19 cellular contexts compared by ENCODE assay signal in genomic region chr2:15983496-15983895, GRCh38. TPM values are rescaled to one million over a fixed set of nuclear protein-coding genes. Genes with fewer than 3 reads are reported as not detected.
DNase-seq lines count a peak whose midpoint lies in the region; ATAC-seq and TF ChIP-seq lines count a peak whose summit lies in the region.
"Had no signal": no experiment of that assay in that cellular context is flagged by ENCODE, and none has a peak within 500 bp of the region (broad histone marks: within the 10 kb centered on the region; RNA-seq: fewer than 3 reads in every experiment).

No MANE protein-coding gene starts in this region.

- no peak for ATAC-seq in SK-N-SH treated with all-trans-retinoic acid at 6 μM for 48 hours

- H3K27me3 ChIP-seq in BLaER1: no peaks in the 10 kb centered on the region

- no peak overlapping the region for H3K9ac ChIP-seq in BLaER1
- H3K9ac ChIP-seq: KMS-11 had no signal

- H3K4me3 ChIP-seq in BLaER1: no peak overlapping the region
- H3K4me3 ChIP-seq: PC-9 had no signal

- no peaks in the 10 kb centered on the region for H4K20me1 ChIP-seq in BLaER1

- H3K4me2 ChIP-seq in BLaER1: peak overlapping the region; percentile 83
- H3K4me2 ChIP-seq: KMS-11, PC-9 had no signal

- no peaks in the 10 kb centered on the region for H3K36me3 ChIP-seq in BLaER1

- no peaks in the 10 kb centered on the region for H3K9me3 Mint-ChIP-seq in mesothelial cell of epicardium
- H3K9me3 Mint-ChIP-seq in nephron progenitor cell: peaks cover 4% of the 10 kb centered on the region
- H3K9me3 Mint-ChIP-seq: CD14-positive monocyte had no signal

- DNase-seq in NCI-H524 (lab: John Stamatoyannopoulos, UW) (peak; percentile 78 to 88), mesothelial cell of epicardium (ENCODE audit: low spot score in 2 of 2, unreplicated experiment in 2 of 2) (no peak), NCI-H2107 (lab: John Stamatoyannopoulos, UW) (no peak), nephron progenitor cell (no peak)
- no peak for DNase-seq in stimulated activated CD4-positive, alpha-beta T cell treated with anti-CD3 and anti-CD28 coated beads, Interleukin-4, amount 100 ng/mL, for 24 hours
- DNase-seq: DMS79, NCI-H2029 treated with DMSO at 0.1 percent for 48 hours, NCI-H510A, PC-9, SW 1271 had no signal

- H3K9me3 ChIP-seq in BLaER1: no peaks in the 10 kb centered on the region

- no peak for TF ChIP-seq CTCF in mesothelial cell of epicardium (IDR thresholded peaks at IDR 0.05; ENCODE audit: unreplicated experiment)
- no peak for TF ChIP-seq CTCF in nephron progenitor cell (IDR thresholded peaks at IDR 0.05)

- H3K36me3 Mint-ChIP-seq in mesothelial cell of epicardium: no peaks in the 10 kb centered on the region
- no peaks in the 10 kb centered on the region for H3K36me3 Mint-ChIP-seq in nephron progenitor cell (ENCODE audit: low read depth)
- H3K36me3 Mint-ChIP-seq: CD14-positive monocyte had no signal

- H3K4me1 Mint-ChIP-seq in mesothelial cell of epicardium: peaks cover 19% of the 10 kb centered on the region
- H3K4me1 Mint-ChIP-seq in nephron progenitor cell: peaks cover 45% of the 10 kb centered on the region
- H3K4me1 Mint-ChIP-seq: CD14-positive monocyte had no signal

- H3K4me3 Mint-ChIP-seq in mesothelial cell of epicardium (no peak overlapping the region), nephron progenitor cell (no peak overlapping the region)
- H3K4me3 Mint-ChIP-seq: CD14-positive monocyte had no signal

- 0 out of 2 replicates have a peak overlapping the region, but pooled peaks have one; percentile 13 for H3K27ac ChIP-seq in BLaER1
- H3K27ac ChIP-seq in cingulate gyrus (ENCODE audit: low read depth, low read length): peak overlapping the region; percentile 95
- H3K27ac ChIP-seq: HL-60, KMS-11, PC-9, RWPE1 had no signal

- H3K27ac Mint-ChIP-seq in mesothelial cell of epicardium: peak overlapping the region; percentile 40
- H3K27ac Mint-ChIP-seq in nephron progenitor cell: no peak overlapping the region

- peaks cover 55% of the 10 kb centered on the region for H3K4me1 ChIP-seq in BLaER1

- H3K27me3 Mint-ChIP-seq in mesothelial cell of epicardium (ENCODE audit: low read depth): no peaks in the 10 kb centered on the region
- H3K27me3 Mint-ChIP-seq in nephron progenitor cell (ENCODE audit: low read depth, poor library complexity): peaks cover 4% of the 10 kb centered on the region

TF ChIP-seq in SK-N-SH treated with all-trans-retinoic acid at 6 μM for 48 hours, 23 proteins besides CTCF, POLR2A, EP300 and RAD21:
- TF ChIP-seq GLIS3 (CRISPR knock-in tag; IDR thresholded peaks at IDR 0.05) (no peak), BACH2 (CRISPR knock-in tag; IDR thresholded peaks at IDR 0.05; ENCODE audit: borderline replicate concordance) (no peak), OSR1 (CRISPR knock-in tag; IDR thresholded peaks at IDR 0.05) (no peak)
TF ChIP-seq in SK-N-SH treated with all-trans-retinoic acid at 6 μM for 48 hours: peak in this region for 0.

RNA-seq across cellular contexts. Expression of gene MYCN, which starts 43.1 kb away (rescaled TPM):
- total RNA-seq in mesothelial cell of epicardium: 69.1 to 79.4 TPM (median 72.5 TPM) in 3 replicates
- total RNA-seq: HT1080, M059J, PC-9 had no signal

Comparison
In these comparisons a context has a peak if more than half of its experiments do, and no peak if none do; other contexts are left out.
1. DNase-seq: peak in NCI-H524 (2 of 2); none in mesothelial cell of epicardium (0 of 2), stimulated activated CD4-positive, alpha-beta T cell treated with anti-CD3 and anti-CD28 coated beads, Interleukin-4, amount 100 ng/mL, for 24 hours (single experiment), NCI-H2107 (single experiment) and nephron progenitor cell (single experiment).